18 cellular contexts compared by ENCODE assay signal in the genomic region with DNA sequence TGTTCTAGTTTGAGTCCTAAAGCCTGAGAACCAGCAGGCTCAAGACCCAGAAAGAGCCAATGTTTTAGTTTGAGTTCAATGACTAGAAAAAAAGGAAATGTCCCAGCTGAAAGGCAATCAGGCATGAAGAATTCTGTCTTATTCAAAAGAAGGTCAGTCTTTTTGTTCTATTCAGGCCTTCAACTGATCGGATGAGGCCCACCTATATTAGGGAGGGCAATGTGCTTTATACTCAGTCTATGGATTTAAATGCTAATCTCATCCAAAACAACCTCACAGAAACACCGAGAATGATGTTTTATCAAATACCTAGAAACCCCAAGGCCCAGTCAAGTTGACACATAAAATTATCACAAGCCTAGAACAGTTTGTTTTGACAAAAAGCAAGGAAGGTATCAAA. TPM values are rescaled to one million over a fixed set of nuclear protein-coding genes. Genes with fewer than 3 reads are reported as not detected.
DNase-seq lines count a peak whose midpoint lies in the region; ATAC-seq and TF ChIP-seq lines count a peak whose summit lies in the region.
"Had no signal": no experiment of that assay in that cellular context is flagged by ENCODE, and none has a peak within 500 bp of the region (broad histone marks: within the 10 kb centered on the region; RNA-seq: fewer than 3 reads in every experiment).

No MANE protein-coding gene starts in this region.

- no peak overlapping the region for H3K4me3 Mint-ChIP-seq in T-cell
- H3K4me3 Mint-ChIP-seq: B cell; CD4-positive, CD25-positive, alpha-beta regulatory T cell; CD8-positive, alpha-beta memory T cell had no signal

- peak overlapping the region; percentile 8 for H3K4me2 ChIP-seq in SU-DHL-6 (ENCODE audit: low read depth, low read length, poor library complexity, severe bottlenecking)
- H3K4me2 ChIP-seq: BLaER1 had no signal

- ATAC-seq in GM21360 (IDR thresholded peaks at IDR 0.05; ENCODE audit: unreplicated experiment) = no peak
- no peak for ATAC-seq in T-cell (replicated peaks in 1 of 4)
- ATAC-seq in GM21526 (IDR thresholded peaks at IDR 0.05; ENCODE audit: low FRiP score, unreplicated experiment) = no peak

- H3K4me3 ChIP-seq in HEK293 (ENCODE audit: low read depth, low read length) (no peak overlapping the region), SU-DHL-6 (ENCODE audit: insufficient read depth, low read length, poor library complexity, severe bottlenecking) (no peak overlapping the region)
- H3K4me3 ChIP-seq: BLaER1, GM23248 had no signal

- TF ChIP-seq CTCF in HEK293 (tag by site-specific recombination; IDR thresholded peaks at IDR 0.05) (no peak), SU-DHL-6 (IDR thresholded peaks at IDR 0.05; ENCODE audit: insufficient read depth, low read length, poor library complexity, severe bottlenecking) (no peak)

- peaks cover 17% of the 10 kb centered on the region for H3F3A ChIP-seq in SU-DHL-6 (ENCODE audit: insufficient read depth)

- no peak overlapping the region for H3K27ac Mint-ChIP-seq in T-cell
- H3K27ac Mint-ChIP-seq: B cell; CD4-positive, CD25-positive, alpha-beta regulatory T cell; CD8-positive, alpha-beta memory T cell had no signal

- no peaks in the 10 kb centered on the region for H3K27me3 ChIP-seq in SU-DHL-6 (ENCODE audit: low read length)
- H3K27me3 ChIP-seq: BLaER1 had no signal

- H3K9ac ChIP-seq in SU-DHL-6 (ENCODE audit: low read length) = no peak overlapping the region
- H3K9ac ChIP-seq: BLaER1, GM23248 had no signal

- POLR2A ChIA-PET in HEK293 (lab: Yijun Ruan, JAX) (no interaction called here), T-cell (lab: Charles Lee) (interaction anchor here in 1 of 2 donors (0.7 kb wide), 1 partner anchor 227 kb away, joined by 4 read pairs; no protein-coding TSS in a partner anchor)

- H3K27ac ChIP-seq in HEK293 (ENCODE audit: extremely low read depth, low read depth, low read length) = no peak overlapping the region
- no peak overlapping the region for H3K27ac ChIP-seq in SU-DHL-6 (ENCODE audit: low read depth, low read length)
- H3K27ac ChIP-seq: BLaER1, C4-2B, GM23248 had no signal

- no peaks in the 10 kb centered on the region for H3K36me3 Mint-ChIP-seq in T-cell
- H3K36me3 Mint-ChIP-seq: CD4-positive, CD25-positive, alpha-beta regulatory T cell; CD8-positive, alpha-beta memory T cell had no signal

- peaks cover 0 to 3% (median 0%) of the 10 kb centered on the region in 3 donors for H3K9me3 Mint-ChIP-seq in T-cell

- peaks cover 12 to 15% (median 14%) of the 10 kb centered on the region in 3 donors for H3K4me1 Mint-ChIP-seq in T-cell

- no peaks in the 10 kb centered on the region for H3K4me1 ChIP-seq in HEK293 (ENCODE audit: control insufficient read depth, insufficient read depth, low read length)

- no peaks in the 10 kb centered on the region for H4K20me1 ChIP-seq in SU-DHL-6 (ENCODE audit: low read depth, low read length)
- H4K20me1 ChIP-seq: BLaER1 had no signal

- H3K9me3 ChIP-seq in HEK293 (ENCODE audit: control insufficient read depth, insufficient read depth, low read depth, low read length) = no peaks in the 10 kb centered on the region
- H3K9me3 ChIP-seq in SU-DHL-6 (ENCODE audit: insufficient read depth, low read length) = no peaks in the 10 kb centered on the region
- H3K9me3 ChIP-seq: BLaER1 had no signal

- peaks cover 6% of the 10 kb centered on the region; the same call in 1 of the 2 replicates for H3K79me2 ChIP-seq in SU-DHL-6 (ENCODE audit: insufficient read depth, low read length)

- CTCF ChIA-PET in HEK293 (lab: Yijun Ruan, JAX) = no interaction called here
- CTCF ChIA-PET in T-cell (lab: Charles Lee) = no interaction called here

- no peak overlapping the region for H2AFZ ChIP-seq in SU-DHL-6 (ENCODE audit: low read depth, low read length, severe bottlenecking)
- H2AFZ ChIP-seq: GM23248 had no signal

- H3K36me3 ChIP-seq in HEK293 (ENCODE audit: control insufficient read depth in 2 of 2, insufficient read depth in 1 of 2, low read length in 2 of 2) = peaks cover 0 to 8% of the 10 kb centered on the region in 2 experiments; a peak in 1 of 3 replicates
- peaks cover 20% of the 10 kb centered on the region for H3K36me3 ChIP-seq in SU-DHL-6 (ENCODE audit: low read length)
- H3K36me3 ChIP-seq: BLaER1 had no signal

- DNase-seq in NAMALWA (ENCODE audit: low spot score) (peak; percentile 12), T-cell (no peak)
- DNase-seq: CD4-positive, CD25-positive, alpha-beta regulatory T cell; CD8-positive, alpha-beta memory T cell; DMS 273 treated with DMSO at 0.1 percent for 48 hours; DMS79; GF-D8; H7; HCEC 1CT had no signal

- peaks cover 26 to 27% of the 10 kb centered on the region in 2 donors for H3K27me3 Mint-ChIP-seq in T-cell
- H3K27me3 Mint-ChIP-seq: B cell had no signal

- H3K9me2 ChIP-seq in SU-DHL-6 (replicated peaks; ENCODE audit: insufficient read depth, low read length) = no peaks in the 10 kb centered on the region

TF ChIP-seq in HEK293, 187 proteins besides CTCF, POLR2A, EP300 and RAD21:
- no peak for TF ChIP-seq RBAK (tag by site-specific recombination; IDR thresholded peaks at IDR 0.05)
- TF ChIP-seq ZNF10 (tag by site-specific recombination; IDR thresholded peaks at IDR 0.05) = peak; percentile 95

RNA-seq across cellular contexts. Expression of gene MNS1, which starts 4.0 kb away (rescaled TPM):
- total RNA-seq in T-cell = not detected
- total RNA-seq: B cell; CD4-positive, CD25-positive, alpha-beta regulatory T cell; H1 had no signal
